ENCODE assay signal across 1 cellular context in genomic region chr20:51712501-51713212, GRCh38.
TF ChIP-seq lines count a peak whose summit lies in the region.

No MANE protein-coding gene starts in this region.

TF ChIP-seq in HepG2, 621 proteins besides CTCF, POLR2A, EP300 and RAD21 (continued from another document and continues in another):
- TF ChIP-seq RFX3 (CRISPR knock-in tag; IDR thresholded peaks at IDR 0.05) (no peak), ZNF614 (CRISPR knock-in tag; IDR thresholded peaks at IDR 0.05; ENCODE audit: borderline replicate concordance) (peak; percentile 66; the same call in 1 of the 2 replicates), ISX (CRISPR knock-in tag; conservative IDR thresholded peaks at IDR 0.05) (no peak), ZNF724P (CRISPR knock-in tag; IDR thresholded peaks at IDR 0.05; ENCODE audit: borderline replicate concordance) (no peak), SIX4 (CRISPR knock-in tag; IDR thresholded peaks at IDR 0.05) (no peak), MYC (CRISPR knock-in tag; IDR thresholded peaks at IDR 0.05; ENCODE audit: borderline replicate concordance) (no peak), FUBP1 (CRISPR knock-in tag; IDR thresholded peaks at IDR 0.05; ENCODE audit: borderline replicate concordance) (no peak), MTERF4 (CRISPR knock-in tag; IDR thresholded peaks at IDR 0.05) (no peak), FOXA1 (IDR thresholded peaks at IDR 0.05) (no peak), FOXA1 (CRISPR knock-in tag; IDR thresholded peaks at IDR 0.05) (no peak), ZNF550 (CRISPR knock-in tag; IDR thresholded peaks at IDR 0.05; ENCODE audit: borderline replicate concordance) (peak; percentile 73), FOSL1 (CRISPR knock-in tag; IDR thresholded peaks at IDR 0.05; ENCODE audit: borderline replicate concordance) (no peak), ZNF768 (CRISPR knock-in tag; IDR thresholded peaks at IDR 0.05) (peak; percentile 21; the same call in 1 of the 2 replicates), ARID3A (IDR thresholded peaks at IDR 0.05; ENCODE audit: low read depth, low read length) (0 out of 2 replicates have a peak, but pooled peaks have one; percentile 78), HES4 (CRISPR knock-in tag; IDR thresholded peaks at IDR 0.05; ENCODE audit: borderline replicate concordance) (no peak), ZNF180 (CRISPR knock-in tag; IDR thresholded peaks at IDR 0.05; ENCODE audit: borderline replicate concordance, low read depth) (no peak), ZKSCAN8 (CRISPR knock-in tag; IDR thresholded peaks at IDR 0.05; ENCODE audit: borderline replicate concordance) (0 out of 2 replicates have a peak, but pooled peaks have one; percentile 2), ZNF30 (CRISPR knock-in tag; IDR thresholded peaks at IDR 0.05) (no peak), MEIS1 (CRISPR knock-in tag; IDR thresholded peaks at IDR 0.05; ENCODE audit: borderline replicate concordance) (no peak), ZNF451 (CRISPR knock-in tag; IDR thresholded peaks at IDR 0.05) (0 out of 2 replicates have a peak, but pooled peaks have one; percentile 36), IRF2 (CRISPR knock-in tag; IDR thresholded peaks at IDR 0.05) (no peak), MTA3 (CRISPR knock-in tag; IDR thresholded peaks at IDR 0.05) (no peak), SRSF4 (IDR thresholded peaks at IDR 0.05; ENCODE audit: low read depth, low read length, poor library complexity, severe bottlenecking) (no peak), HNRNPUL1 (IDR thresholded peaks at IDR 0.05; ENCODE audit: low read depth, low read length) (no peak), PHF20 (CRISPR knock-in tag; IDR thresholded peaks at IDR 0.05) (no peak), ZNF207 (IDR thresholded peaks at IDR 0.05; ENCODE audit: borderline replicate concordance) (no peak), ZNF660 (CRISPR knock-in tag; IDR thresholded peaks at IDR 0.05; ENCODE audit: borderline replicate concordance, low read depth) (no peak), ZFP91 (CRISPR knock-in tag; IDR thresholded peaks at IDR 0.05; ENCODE audit: borderline replicate concordance) (peak; percentile 70; the same call in 1 of the 2 replicates), ZNF513 (CRISPR knock-in tag; conservative IDR thresholded peaks at IDR 0.05) (no peak), ZNF136 (CRISPR knock-in tag; IDR thresholded peaks at IDR 0.05; ENCODE audit: low read depth) (no peak), ZNF274 (CRISPR knock-in tag; IDR thresholded peaks at IDR 0.05) (0 out of 2 replicates have a peak, but pooled peaks have one; percentile 29), SALL1 (CRISPR knock-in tag; IDR thresholded peaks at IDR 0.05) (no peak; the same call in 1 of the 2 replicates), NFE2L2 (IDR thresholded peaks at IDR 0.05; ENCODE audit: low read length) (no peak), TEF (CRISPR knock-in tag; IDR thresholded peaks at IDR 0.05) (no peak), EED (CRISPR knock-in tag; IDR thresholded peaks at IDR 0.05) (peak; percentile 42; the same call in 1 of the 2 replicates), ZNF597 (CRISPR knock-in tag; IDR thresholded peaks at IDR 0.05) (no peak), NFKB2 (CRISPR knock-in tag; IDR thresholded peaks at IDR 0.05; ENCODE audit: borderline replicate concordance) (peak; percentile 49; the same call in 1 of the 2 replicates), CBX5 (CRISPR knock-in tag; IDR thresholded peaks at IDR 0.05; ENCODE audit: borderline replicate concordance) (no peak), HDAC1 (CRISPR knock-in tag; IDR thresholded peaks at IDR 0.05) (no peak), UBTF (CRISPR knock-in tag; IDR thresholded peaks at IDR 0.05) (no peak), ZNF687 (CRISPR knock-in tag; IDR thresholded peaks at IDR 0.05) (peak; percentile 90), MBD4 (IDR thresholded peaks at IDR 0.05; ENCODE audit: borderline replicate concordance, low read length) (no peak), AHR (CRISPR knock-in tag; IDR thresholded peaks at IDR 0.05) (no peak), ZBTB26 (CRISPR knock-in tag; IDR thresholded peaks at IDR 0.05; ENCODE audit: borderline replicate concordance) (no peak), SNRNP70 (IDR thresholded peaks at IDR 0.05; ENCODE audit: low read depth, low read length) (no peak), GZF1 (CRISPR knock-in tag; IDR thresholded peaks at IDR 0.05) (no peak), ESRRA (CRISPR knock-in tag; IDR thresholded peaks at IDR 0.05; ENCODE audit: low read depth) (no peak), ZBTB7A (CRISPR knock-in tag; IDR thresholded peaks at IDR 0.05) (0 out of 2 replicates have a peak, but pooled peaks have one; percentile 47)
